12 cellular contexts compared by ENCODE assay signal in the genomic region with DNA sequence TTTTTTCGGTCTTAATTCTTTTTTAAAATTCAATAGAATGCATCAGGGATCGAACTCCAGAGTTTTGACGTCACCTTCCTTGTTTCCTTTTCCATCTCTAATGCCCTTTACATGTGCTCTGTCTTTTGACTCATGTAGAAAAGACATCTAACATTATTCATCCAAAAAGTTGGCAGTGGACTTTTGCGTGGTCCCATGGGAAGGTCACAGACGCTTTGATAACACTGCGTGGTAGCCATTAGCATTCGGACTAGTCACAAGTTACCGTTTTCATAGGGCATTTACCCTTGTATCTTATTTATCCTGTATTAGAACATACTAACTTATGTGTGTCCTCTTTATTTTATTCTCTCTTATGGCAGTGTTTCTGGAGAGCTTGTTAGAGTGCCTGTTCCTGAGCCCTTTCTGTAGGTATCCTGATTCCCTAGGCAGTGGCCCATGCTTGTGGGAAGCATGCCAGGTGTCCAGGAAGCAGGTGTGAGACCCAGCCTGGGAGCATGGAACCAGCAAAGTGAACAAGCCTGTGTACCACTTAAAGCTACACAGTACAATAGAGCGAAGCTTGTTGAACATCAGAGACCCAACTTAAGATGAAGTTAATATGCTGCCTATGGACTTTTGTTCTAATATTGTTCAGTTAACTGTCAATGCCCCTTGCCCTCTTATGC.
DNase-seq lines count a peak whose midpoint lies in the region; ATAC-seq and TF ChIP-seq lines count a peak whose summit lies in the region.
"Had no signal": no experiment of that assay in that cellular context is flagged by ENCODE, and none has a peak within 500 bp of the region (broad histone marks: within the 10 kb centered on the region; RNA-seq: fewer than 3 reads in every experiment).

No MANE protein-coding gene starts in this region.

- H3K4me3 ChIP-seq in trophoblast cell (ENCODE audit: low read depth, low read length) (no peak overlapping the region), WERI-Rb-1 (ENCODE audit: low read depth, low read length) (no peak overlapping the region)

- no peak overlapping the region for H2AFZ ChIP-seq in trophoblast cell (ENCODE audit: insufficient read depth, low read length, poor library complexity)

- no peak for ATAC-seq in stimulated activated effector memory CD8-positive, alpha-beta T cell treated with anti-CD3 and anti-CD28 coated beads, Interleukin-12 subunit alpha, Interleukin-12 subunit beta, amount 100 ng/mL, for 72 hours

- no peaks in the 10 kb centered on the region for H3K27me3 Mint-ChIP-seq in activated T-cell treated with anti-CD3 and anti-CD28 coated beads, Interleukin-2, amount 50 U/mL, for 24 hours

- no peak overlapping the region for H2AK5ac ChIP-seq in trophoblast cell (ENCODE audit: low read length)

- H3K4me2 ChIP-seq in trophoblast cell (ENCODE audit: low read length), result no peak overlapping the region

- H3K4me1 ChIP-seq in trophoblast cell (ENCODE audit: control insufficient read depth in 1 of 2, insufficient read depth in 2 of 2, low read length in 2 of 2), result peaks cover 8 to 9% of the 10 kb centered on the region in 2 experiments

- no CpG with 5 or more reads among the region's 9 CpGs for WGBS in trophoblast cell (ENCODE audit: extremely low coverage, insufficient coverage, insufficient read length)

- H2BK12ac ChIP-seq in trophoblast cell (ENCODE audit: low read length), result no peak overlapping the region

- H3K27me3 ChIP-seq in trophoblast cell (ENCODE audit: insufficient read depth, low read length) (no peaks in the 10 kb centered on the region), WERI-Rb-1 (ENCODE audit: insufficient read depth, low read depth, severe bottlenecking) (no peaks in the 10 kb centered on the region)

- H3K36me3 ChIP-seq in trophoblast cell (ENCODE audit: control insufficient read depth in 1 of 2, insufficient read depth in 2 of 2, low read length in 2 of 2) (peaks cover 0 to 2% of the 10 kb centered on the region in 2 experiments), WERI-Rb-1 (no peaks in the 10 kb centered on the region)

- H3K27ac Mint-ChIP-seq in activated T-cell treated with anti-CD3 and anti-CD28 coated beads, Interleukin-2, amount 50 U/mL, for 24 hours, result no peak overlapping the region
- H3K27ac Mint-ChIP-seq in stimulated activated effector memory CD8-positive, alpha-beta T cell treated with anti-CD3 and anti-CD28 coated beads, Interleukin-12 subunit alpha, Interleukin-12 subunit beta, amount 100 ng/mL, for 72 hours, result peak overlapping the region; percentile 71

- DNase-seq in activated T-cell treated with anti-CD3 and anti-CD28 coated beads, Interleukin-2, amount 50 U/mL, for 1 hour, result peak; percentile 1
- DNase-seq in activated T-cell treated with anti-CD3 and anti-CD28 coated beads, Interleukin-2, amount 50 U/mL, for 24 hours, result no peak
- DNase-seq in NCI-H345 treated with DMSO at 0.1 percent for 48 hours (lab: John Stamatoyannopoulos, UW; ENCODE audit: unreplicated experiment) (peak; percentile 82), epithelial cell of prostate (ENCODE audit: low read depth, low spot score) (no peak), trophoblast cell (no peak), WERI-Rb-1 (no peak), GDM1 (lab: John Stamatoyannopoulos, UW) (no peak)
- DNase-seq in stimulated activated effector memory CD8-positive, alpha-beta T cell treated with anti-CD3 and anti-CD28 coated beads, Interleukin-12 subunit alpha, Interleukin-12 subunit beta, amount 100 ng/mL, for 72 hours (ENCODE audit: low spot score in 2 of 2), result no peak
- DNase-seq: activated gamma-delta T cell, H7, Karpas-422, substantia nigra had no signal

- no peak overlapping the region for H4K91ac ChIP-seq in trophoblast cell (ENCODE audit: low read depth, low read length)

- H3K36me3 Mint-ChIP-seq in activated T-cell treated with anti-CD3 and anti-CD28 coated beads, Interleukin-2, amount 50 U/mL, for 24 hours (ENCODE audit: low read depth), result peaks cover 93% of the 10 kb centered on the region
- H3K36me3 Mint-ChIP-seq in stimulated activated effector memory CD8-positive, alpha-beta T cell treated with anti-CD3 and anti-CD28 coated beads, Interleukin-12 subunit alpha, Interleukin-12 subunit beta, amount 100 ng/mL, for 72 hours, result peaks cover 100% of the 10 kb centered on the region

- H3K18ac ChIP-seq in trophoblast cell (ENCODE audit: low read length), result no peak overlapping the region

- no peak overlapping the region for H3K4me3 Mint-ChIP-seq in activated T-cell treated with anti-CD3 and anti-CD28 coated beads, Interleukin-2, amount 50 U/mL, for 24 hours
- H3K4me3 Mint-ChIP-seq in stimulated activated effector memory CD8-positive, alpha-beta T cell treated with anti-CD3 and anti-CD28 coated beads, Interleukin-12 subunit alpha, Interleukin-12 subunit beta, amount 100 ng/mL, for 72 hours, result no peak overlapping the region

- no peak overlapping the region for H2BK5ac ChIP-seq in trophoblast cell (ENCODE audit: low read depth, low read length, poor library complexity)

- no peak for TF ChIP-seq CTCF in WERI-Rb-1 (IDR thresholded peaks at IDR 0.05; ENCODE audit: low read depth, low read length)

- no peak overlapping the region for H4K8ac ChIP-seq in trophoblast cell (ENCODE audit: low read depth, low read length)

- no peaks in the 10 kb centered on the region for H3K79me2 ChIP-seq in trophoblast cell (ENCODE audit: control insufficient read depth, insufficient read depth, low read length, poor library complexity)

- H3K27ac ChIP-seq in epithelial cell of prostate (peak overlapping the region; percentile 63), trophoblast cell (ENCODE audit: low read depth, low read length) (no peak overlapping the region), WERI-Rb-1 (no peak overlapping the region)

- no peaks in the 10 kb centered on the region for H3K9me3 Mint-ChIP-seq in activated T-cell treated with anti-CD3 and anti-CD28 coated beads, Interleukin-2, amount 50 U/mL, for 24 hours
- no peaks in the 10 kb centered on the region for H3K9me3 Mint-ChIP-seq in stimulated activated effector memory CD8-positive, alpha-beta T cell treated with anti-CD3 and anti-CD28 coated beads, Interleukin-12 subunit alpha, Interleukin-12 subunit beta, amount 100 ng/mL, for 72 hours

- H3K4me1 Mint-ChIP-seq in activated T-cell treated with anti-CD3 and anti-CD28 coated beads, Interleukin-2, amount 50 U/mL, for 24 hours (ENCODE audit: low read depth), result peaks cover 76% of the 10 kb centered on the region
- H3K4me1 Mint-ChIP-seq in stimulated activated effector memory CD8-positive, alpha-beta T cell treated with anti-CD3 and anti-CD28 coated beads, Interleukin-12 subunit alpha, Interleukin-12 subunit beta, amount 100 ng/mL, for 72 hours, result peaks cover 68% of the 10 kb centered on the region

- no peak overlapping the region for H3K14ac ChIP-seq in trophoblast cell (ENCODE audit: low read length)

- no peak overlapping the region for H3K9ac ChIP-seq in trophoblast cell (ENCODE audit: low read length)

- no peaks in the 10 kb centered on the region for H3K9me3 ChIP-seq in trophoblast cell (ENCODE audit: insufficient read depth, low read depth, low read length)
- no peaks in the 10 kb centered on the region for H3K9me3 ChIP-seq in WERI-Rb-1 (ENCODE audit: severe bottlenecking)

- no peak overlapping the region for H3K23ac ChIP-seq in trophoblast cell (ENCODE audit: low read length)

- no peak overlapping the region for H2BK120ac ChIP-seq in trophoblast cell (ENCODE audit: insufficient read depth, low read length, poor library complexity)

- H4K12ac ChIP-seq in trophoblast cell (ENCODE audit: low read depth, low read length), result no peak overlapping the region

- peaks cover 4% of the 10 kb centered on the region for H3K79me1 ChIP-seq in trophoblast cell (ENCODE audit: low read length)

- H3K4ac ChIP-seq in trophoblast cell (ENCODE audit: low read depth, low read length), result no peak overlapping the region

Comparison
In these comparisons a context has a peak if more than half of its experiments do, and no peak if none do; other contexts are left out.
1. DNase-seq: peak in activated T-cell treated with anti-CD3 and anti-CD28 coated beads, Interleukin-2, amount 50 U/mL, for 1 hour (single experiment) and NCI-H345 treated with DMSO at 0.1 percent for 48 hours (single experiment); none in activated T-cell treated with anti-CD3 and anti-CD28 coated beads, Interleukin-2, amount 50 U/mL, for 24 hours (single experiment), epithelial cell of prostate (single experiment), stimulated activated effector memory CD8-positive, alpha-beta T cell treated with anti-CD3 and anti-CD28 coated beads, Interleukin-12 subunit alpha, Interleukin-12 subunit beta, amount 100 ng/mL, for 72 hours (0 of 2), trophoblast cell (0 of 2), WERI-Rb-1 (single experiment) and GDM1 (single experiment).